10 cellular contexts compared by ENCODE assay signal in the genomic region with DNA sequence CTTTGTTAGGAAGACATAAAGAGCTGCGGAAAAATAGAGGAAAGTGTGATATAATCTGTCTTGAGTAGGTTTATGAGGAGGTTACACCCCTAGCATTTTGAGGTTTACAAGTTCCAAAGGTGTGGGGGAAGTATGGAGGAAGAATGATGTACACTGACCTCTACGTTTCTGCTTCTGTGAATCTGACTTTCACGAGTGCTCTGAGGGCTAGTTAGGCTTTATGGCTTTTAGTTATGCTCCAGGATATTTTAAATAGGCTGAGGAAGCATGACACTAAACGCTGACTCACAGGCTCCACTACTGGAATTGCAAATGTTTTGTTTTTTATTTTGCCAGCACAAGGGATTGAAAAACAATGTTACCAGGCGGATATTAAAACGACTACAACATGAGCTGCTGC. TPM values are rescaled to one million over a fixed set of nuclear protein-coding genes. Genes with fewer than 3 reads are reported as not detected.
DNase-seq lines count a peak whose midpoint lies in the region; ATAC-seq and TF ChIP-seq lines count a peak whose summit lies in the region.
"Had no signal": no experiment of that assay in that cellular context is flagged by ENCODE, and none has a peak within 500 bp of the region (broad histone marks: within the 10 kb centered on the region; RNA-seq: fewer than 3 reads in every experiment).

No MANE protein-coding gene starts in this region.

- H3K36me3 ChIP-seq in GM23338 (ENCODE audit: insufficient read depth) (no peaks in the 10 kb centered on the region; the same call in 1 of the 2 replicates), skeletal muscle satellite cell (ENCODE audit: insufficient read depth, low read length) (peaks cover 36% of the 10 kb centered on the region)

- peak overlapping the region; percentile 65 for H3K9ac ChIP-seq in skeletal muscle satellite cell (ENCODE audit: low read depth, low read length)

- ATAC-seq in GM23338 (no peak), esophagus mucosa (no peak)

- no peak overlapping the region for H3K4me3 Mint-ChIP-seq in GM23338
- H3K4me3 Mint-ChIP-seq in glutamatergic neuron (ENCODE audit: unreplicated experiment) = no peak overlapping the region

- H3F3A ChIP-seq in GM23338 (replicated peaks; ENCODE audit: low read depth) = no peaks in the 10 kb centered on the region

- DNase-seq in GM23338 (ENCODE audit: low spot score) = no peak
- peak; percentile 51 for DNase-seq in amniotic stem cell (lab: John Stamatoyannopoulos, UW)
- DNase-seq in glutamatergic neuron = no peak
- no peak for DNase-seq in stimulated activated CD4-positive, alpha-beta T cell treated with anti-CD3 and anti-CD28 coated beads, Interleukin-12 subunit alpha, Interleukin-12 subunit beta, amount 100 ng/mL, for 4 hours
- no peak for DNase-seq in mucosa of gallbladder (ENCODE audit: low spot score)
- no peak for DNase-seq in inferior parietal cortex (ENCODE audit: extremely low spot score)
- DNase-seq: activated gamma-delta T cell treated with Interleukin-2 at 50 U/mL for 16 hours, NCI-H1436 had no signal

- H3K27me3 ChIP-seq in GM23338 (ENCODE audit: insufficient read depth) (no peaks in the 10 kb centered on the region), skeletal muscle satellite cell (ENCODE audit: control insufficient read depth, insufficient read depth, low read length) (no peaks in the 10 kb centered on the region)

- TF ChIP-seq CTCF in GM23338 (conservative IDR thresholded peaks at IDR 0.05; ENCODE audit: low read depth in 2 of 2) (no peak), glutamatergic neuron (IDR thresholded peaks at IDR 0.05; ENCODE audit: partially characterized antibody, unreplicated experiment) (no peak)

- H3K27ac ChIP-seq in GM23338 (ENCODE audit: low read depth) = no peak overlapping the region

- H3K4me1 ChIP-seq in GM23338 (ENCODE audit: insufficient read depth) (peaks cover 20% of the 10 kb centered on the region), skeletal muscle satellite cell (ENCODE audit: control insufficient read depth, insufficient read depth, low read length) (peaks cover 59% of the 10 kb centered on the region)

- H3K4me2 ChIP-seq in GM23338 = 0 out of 2 replicates have a peak overlapping the region, but pooled peaks have one; percentile 8
- peak overlapping the region; percentile 78 for H3K4me2 ChIP-seq in skeletal muscle satellite cell (ENCODE audit: low read length)

- H2AFZ ChIP-seq in GM23338 = no peak overlapping the region

- H3K9me3 ChIP-seq in skeletal muscle satellite cell (replicated peaks; ENCODE audit: low read length) = no peaks in the 10 kb centered on the region

- peak overlapping the region; percentile 91 for H3K27ac Mint-ChIP-seq in GM23338
- peak overlapping the region; percentile 10 for H3K27ac Mint-ChIP-seq in glutamatergic neuron (ENCODE audit: unreplicated experiment)

- H4K20me1 ChIP-seq in GM23338 (replicated peaks; ENCODE audit: insufficient read depth) = no peaks in the 10 kb centered on the region

- no peaks in the 10 kb centered on the region for H3K9me3 Mint-ChIP-seq in GM23338
- H3K9me3 Mint-ChIP-seq in glutamatergic neuron (ENCODE audit: unreplicated experiment) = peaks cover 1% of the 10 kb centered on the region

- H3K4me3 ChIP-seq in GM23338 (no peak overlapping the region), skeletal muscle satellite cell (ENCODE audit: low read length) (peak overlapping the region; percentile 54)

- H3K9me2 ChIP-seq in GM23338 (ENCODE audit: insufficient read depth) = peaks cover 3% of the 10 kb centered on the region; the same call in 1 of the 2 replicates

- H3K36me3 Mint-ChIP-seq in GM23338 (ENCODE audit: low read depth) (peaks cover 20% of the 10 kb centered on the region), glutamatergic neuron (ENCODE audit: unreplicated experiment) (peaks cover 10% of the 10 kb centered on the region)

- H3K27me3 Mint-ChIP-seq in GM23338 (ENCODE audit: insufficient read depth, low read depth, poor library complexity) (no peaks in the 10 kb centered on the region), glutamatergic neuron (ENCODE audit: unreplicated experiment) (no peaks in the 10 kb centered on the region)

- H3K79me2 ChIP-seq in GM23338 (replicated peaks; ENCODE audit: insufficient read depth) = no peaks in the 10 kb centered on the region

- peaks cover 31% of the 10 kb centered on the region for H3K4me1 Mint-ChIP-seq in GM23338
- peaks cover 3% of the 10 kb centered on the region for H3K4me1 Mint-ChIP-seq in glutamatergic neuron (ENCODE audit: low read depth, unreplicated experiment)

TF ChIP-seq in GM23338, 12 proteins besides CTCF, POLR2A, EP300 and RAD21 (continues in another document):
- TF ChIP-seq NANOG (IDR thresholded peaks at IDR 0.05; ENCODE audit: borderline replicate concordance) (no peak), CREB1 (CRISPR knock-in tag; IDR thresholded peaks at IDR 0.05; ENCODE audit: low read depth) (no peak), EZH2 (IDR thresholded peaks at IDR 0.05; ENCODE audit: low read depth, unreplicated experiment) (no peak), JUNB (IDR thresholded peaks at IDR 0.05; ENCODE audit: unreplicated experiment) (no peak), STAT1 (IDR thresholded peaks at IDR 0.05; ENCODE audit: unreplicated experiment) (no peak), POLR2AphosphoS5 (IDR thresholded peaks at IDR 0.05; ENCODE audit: low read depth) (no peak), EZH2phosphoT487 (IDR thresholded peaks at IDR 0.05; ENCODE audit: unreplicated experiment) (no peak), ZNF331 (CRISPR knock-in tag; IDR thresholded peaks at IDR 0.05; ENCODE audit: low read depth) (no peak), ZNF114 (CRISPR knock-in tag; IDR thresholded peaks at IDR 0.05) (no peak)
- TF ChIP-seq, protein P1, sequence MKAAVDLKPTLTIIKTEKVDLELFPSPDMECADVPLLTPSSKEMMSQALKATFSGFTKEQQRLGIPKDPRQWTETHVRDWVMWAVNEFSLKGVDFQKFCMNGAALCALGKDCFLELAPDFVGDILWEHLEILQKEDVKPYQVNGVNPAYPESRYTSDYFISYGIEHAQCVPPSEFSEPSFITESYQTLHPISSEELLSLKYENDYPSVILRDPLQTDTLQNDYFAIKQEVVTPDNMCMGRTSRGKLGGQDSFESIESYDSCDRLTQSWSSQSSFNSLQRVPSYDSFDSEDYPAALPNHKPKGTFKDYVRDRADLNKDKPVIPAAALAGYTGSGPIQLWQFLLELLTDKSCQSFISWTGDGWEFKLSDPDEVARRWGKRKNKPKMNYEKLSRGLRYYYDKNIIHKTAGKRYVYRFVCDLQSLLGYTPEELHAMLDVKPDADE (IDR thresholded peaks at IDR 0.05) = no peak
- TF ChIP-seq, protein P2, sequence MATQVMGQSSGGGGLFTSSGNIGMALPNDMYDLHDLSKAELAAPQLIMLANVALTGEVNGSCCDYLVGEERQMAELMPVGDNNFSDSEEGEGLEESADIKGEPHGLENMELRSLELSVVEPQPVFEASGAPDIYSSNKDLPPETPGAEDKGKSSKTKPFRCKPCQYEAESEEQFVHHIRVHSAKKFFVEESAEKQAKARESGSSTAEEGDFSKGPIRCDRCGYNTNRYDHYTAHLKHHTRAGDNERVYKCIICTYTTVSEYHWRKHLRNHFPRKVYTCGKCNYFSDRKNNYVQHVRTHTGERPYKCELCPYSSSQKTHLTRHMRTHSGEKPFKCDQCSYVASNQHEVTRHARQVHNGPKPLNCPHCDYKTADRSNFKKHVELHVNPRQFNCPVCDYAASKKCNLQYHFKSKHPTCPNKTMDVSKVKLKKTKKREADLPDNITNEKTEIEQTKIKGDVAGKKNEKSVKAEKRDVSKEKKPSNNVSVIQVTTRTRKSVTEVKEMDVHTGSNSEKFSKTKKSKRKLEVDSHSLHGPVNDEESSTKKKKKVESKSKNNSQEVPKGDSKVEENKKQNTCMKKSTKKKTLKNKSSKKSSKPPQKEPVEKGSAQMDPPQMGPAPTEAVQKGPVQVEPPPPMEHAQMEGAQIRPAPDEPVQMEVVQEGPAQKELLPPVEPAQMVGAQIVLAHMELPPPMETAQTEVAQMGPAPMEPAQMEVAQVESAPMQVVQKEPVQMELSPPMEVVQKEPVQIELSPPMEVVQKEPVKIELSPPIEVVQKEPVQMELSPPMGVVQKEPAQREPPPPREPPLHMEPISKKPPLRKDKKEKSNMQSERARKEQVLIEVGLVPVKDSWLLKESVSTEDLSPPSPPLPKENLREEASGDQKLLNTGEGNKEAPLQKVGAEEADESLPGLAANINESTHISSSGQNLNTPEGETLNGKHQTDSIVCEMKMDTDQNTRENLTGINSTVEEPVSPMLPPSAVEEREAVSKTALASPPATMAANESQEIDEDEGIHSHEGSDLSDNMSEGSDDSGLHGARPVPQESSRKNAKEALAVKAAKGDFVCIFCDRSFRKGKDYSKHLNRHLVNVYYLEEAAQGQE (IDR thresholded peaks at IDR 0.05; ENCODE audit: unreplicated experiment) = no peak

RNA-seq across cellular contexts. Expression of a gene that starts 46.4 kb away (rescaled TPM):
- total RNA-seq in GM23338 (2014; rRNA removed; shearing (Covaris generic)) = not detected in 2 replicates
- polyA plus RNA-seq in GM23338 (2016; fragmentation: Nextera tagmentation; extraction: Ambion mirVana) = 0.21 TPM in 1 of 2 replicates, not detected in the other
- total RNA-seq in glutamatergic neuron (ENCODE audit: unreplicated experiment) (not detected), esophagus mucosa (not detected), mucosa of gallbladder (2.6 TPM)
- 0.22 and 0.25 TPM in 2 replicates for total RNA-seq in skeletal muscle satellite cell (2012; rRNA removed)

RNA-seq across cellular contexts. Expression of a gene that starts 47.5 kb away (rescaled TPM):
- total RNA-seq in GM23338 (2014; rRNA removed; shearing (Covaris generic)) = 25.4 and 28.3 TPM in 2 replicates
- polyA plus RNA-seq in GM23338 (2016; fragmentation: Nextera tagmentation; extraction: Ambion mirVana) = 20.7 and 22.4 TPM in 2 replicates
- 144 TPM for total RNA-seq in glutamatergic neuron (ENCODE audit: unreplicated experiment)
- 62.0 and 63.9 TPM in 2 replicates for total RNA-seq in skeletal muscle satellite cell (2012; rRNA removed)
- 18.7 TPM for total RNA-seq in esophagus mucosa
- 104 TPM for total RNA-seq in mucosa of gallbladder
